ENCODE assay signal across 26 cellular contexts in genomic region chr10:89690027-89690426, GRCh38.
"Had no signal": no experiment of that assay in that cellular context is flagged by ENCODE, and none has a peak within 500 bp of the region (broad histone marks: within the 10 kb centered on the region; RNA-seq: fewer than 3 reads in every experiment).

No MANE protein-coding gene starts in this region.

- H3K4me3 ChIP-seq: coronary artery, dorsolateral prefrontal cortex, esophagus squamous epithelium, gastrocnemius medialis, heart right ventricle, left lung, lower lobe of right lung, mucosa of descending colon had no signal

- H3K27ac Mint-ChIP-seq: mesothelial cell of epicardium; naive thymus-derived CD8-positive, alpha-beta T cell had no signal

- H3K27me3 Mint-ChIP-seq: naive B cell had no signal

- H3K27ac ChIP-seq: coronary artery, dorsolateral prefrontal cortex, epithelial cell of prostate, esophagus squamous epithelium, gastrocnemius medialis, heart right ventricle, left lung, lower lobe of right lung had no signal

- H3K36me3 ChIP-seq: esophagus squamous epithelium, gastrocnemius medialis, left lung, lower lobe of right lung had no signal

- H3K9me3 ChIP-seq: esophagus squamous epithelium, gastrocnemius medialis, heart right ventricle, left lung, lower lobe of right lung, mucosa of descending colon had no signal

- ATAC-seq: esophagus mucosa; gastrocnemius medialis; heart right ventricle; left cardiac atrium; left lung; left ventricle myocardium superior; lower lobe of right lung; mucosa of descending colon; naive thymus-derived CD8-positive, alpha-beta T cell had no signal

- H3K9me3 Mint-ChIP-seq: mesothelial cell of epicardium; naive B cell; naive thymus-derived CD8-positive, alpha-beta T cell had no signal

- H3K4me1 ChIP-seq: esophagus squamous epithelium, gastrocnemius medialis, heart right ventricle, left lung, lower lobe of right lung had no signal

- DNase-seq: dermis blood vessel endothelial cell; dorsolateral prefrontal cortex; effector CD4-positive, alpha-beta T cell; effector memory CD4-positive, alpha-beta T cell; erythroblast; esophagus squamous epithelium; foreskin melanocyte; gastrocnemius medialis; glutamatergic neuron; head of caudate nucleus; heart right ventricle; hippocampal formation; left cardiac atrium; left lung; left ventricle myocardium superior; lower lobe of right lung; mesenchymal stem cell; mucosa of descending colon; naive B cell; naive thymus-derived CD8-positive, alpha-beta T cell had no signal

- H3K36me3 Mint-ChIP-seq: mesothelial cell of epicardium had no signal

- H3K4me3 Mint-ChIP-seq: mesothelial cell of epicardium; naive B cell; naive thymus-derived CD8-positive, alpha-beta T cell had no signal

- H3K27me3 ChIP-seq: dorsolateral prefrontal cortex, esophagus squamous epithelium, gastrocnemius medialis, heart right ventricle, left lung had no signal

- FAIRE-seq: islet of Langerhans, keratinocyte had no signal
